In the genomic region with DNA sequence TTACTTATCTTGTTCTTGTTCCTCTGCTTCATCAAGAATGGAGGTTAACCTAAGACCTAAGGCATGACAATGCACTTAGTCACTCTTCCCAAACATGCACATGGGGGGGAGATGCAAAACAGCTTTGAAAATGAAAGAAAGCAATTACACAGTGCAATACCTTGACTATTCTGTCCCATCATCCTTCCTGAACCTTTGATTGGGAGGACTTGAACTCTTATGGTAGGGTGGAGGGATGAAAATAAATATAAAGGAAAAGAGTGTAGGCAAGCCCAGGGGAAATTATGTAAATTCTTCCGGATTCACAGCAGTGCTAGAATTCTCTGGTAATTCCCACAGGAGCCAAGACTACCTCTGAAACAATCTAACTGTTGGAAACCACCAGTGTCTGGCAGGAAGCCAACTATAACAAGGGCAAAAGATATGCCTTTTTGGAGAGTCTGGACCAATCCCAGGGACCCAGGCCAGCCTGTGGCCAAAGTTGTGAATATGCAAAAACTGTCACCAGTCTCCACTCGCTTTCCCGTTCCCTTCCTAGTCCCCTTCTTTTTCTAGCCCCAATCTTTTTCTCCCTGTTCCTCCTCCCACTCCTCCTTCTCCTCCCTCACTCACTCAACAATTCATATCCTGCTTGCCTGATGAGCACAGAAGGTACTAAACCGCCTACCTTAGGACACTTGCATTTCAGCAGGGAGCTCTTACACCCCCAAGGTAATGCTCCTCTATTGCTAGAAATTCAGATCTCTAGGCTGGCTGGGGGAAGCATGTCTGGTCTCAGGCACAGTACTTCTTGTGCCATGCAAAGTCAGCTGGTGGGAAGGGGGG, we compare ENCODE assay signal across 1 cellular context.
TF ChIP-seq lines count a peak whose summit lies in the region.

No MANE protein-coding gene starts in this region.

TF ChIP-seq in HEK293, 187 proteins besides CTCF, POLR2A, EP300 and RAD21 (continued from another document and continues in another):
- TF ChIP-seq, protein P1, sequence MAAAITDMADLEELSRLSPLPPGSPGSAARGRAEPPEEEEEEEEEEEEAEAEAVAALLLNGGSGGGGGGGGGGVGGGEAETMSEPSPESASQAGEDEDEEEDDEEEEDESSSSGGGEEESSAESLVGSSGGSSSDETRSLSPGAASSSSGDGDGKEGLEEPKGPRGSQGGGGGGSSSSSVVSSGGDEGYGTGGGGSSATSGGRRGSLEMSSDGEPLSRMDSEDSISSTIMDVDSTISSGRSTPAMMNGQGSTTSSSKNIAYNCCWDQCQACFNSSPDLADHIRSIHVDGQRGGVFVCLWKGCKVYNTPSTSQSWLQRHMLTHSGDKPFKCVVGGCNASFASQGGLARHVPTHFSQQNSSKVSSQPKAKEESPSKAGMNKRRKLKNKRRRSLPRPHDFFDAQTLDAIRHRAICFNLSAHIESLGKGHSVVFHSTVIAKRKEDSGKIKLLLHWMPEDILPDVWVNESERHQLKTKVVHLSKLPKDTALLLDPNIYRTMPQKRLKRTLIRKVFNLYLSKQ (tag by site-specific recombination; IDR thresholded peaks at IDR 0.05; ENCODE audit: borderline replicate concordance): no peak
- TF ChIP-seq, protein P2, sequence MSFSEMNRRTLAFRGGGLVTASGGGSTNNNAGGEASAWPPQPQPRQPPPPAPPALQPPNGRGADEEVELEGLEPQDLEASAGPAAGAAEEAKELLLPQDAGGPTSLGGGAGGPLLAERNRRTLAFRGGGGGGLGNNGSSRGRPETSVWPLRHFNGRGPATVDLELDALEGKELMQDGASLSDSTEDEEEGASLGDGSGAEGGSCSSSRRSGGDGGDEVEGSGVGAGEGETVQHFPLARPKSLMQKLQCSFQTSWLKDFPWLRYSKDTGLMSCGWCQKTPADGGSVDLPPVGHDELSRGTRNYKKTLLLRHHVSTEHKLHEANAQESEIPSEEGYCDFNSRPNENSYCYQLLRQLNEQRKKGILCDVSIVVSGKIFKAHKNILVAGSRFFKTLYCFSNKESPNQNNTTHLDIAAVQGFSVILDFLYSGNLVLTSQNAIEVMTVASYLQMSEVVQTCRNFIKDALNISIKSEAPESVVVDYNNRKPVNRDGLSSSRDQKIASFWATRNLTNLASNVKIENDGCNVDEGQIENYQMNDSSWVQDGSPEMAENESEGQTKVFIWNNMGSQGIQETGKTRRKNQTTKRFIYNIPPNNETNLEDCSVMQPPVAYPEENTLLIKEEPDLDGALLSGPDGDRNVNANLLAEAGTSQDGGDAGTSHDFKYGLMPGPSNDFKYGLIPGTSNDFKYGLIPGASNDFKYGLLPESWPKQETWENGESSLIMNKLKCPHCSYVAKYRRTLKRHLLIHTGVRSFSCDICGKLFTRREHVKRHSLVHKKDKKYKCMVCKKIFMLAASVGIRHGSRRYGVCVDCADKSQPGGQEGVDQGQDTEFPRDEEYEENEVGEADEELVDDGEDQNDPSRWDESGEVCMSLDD (tag by site-specific recombination; IDR thresholded peaks at IDR 0.05): no peak
- TF ChIP-seq, protein P3, sequence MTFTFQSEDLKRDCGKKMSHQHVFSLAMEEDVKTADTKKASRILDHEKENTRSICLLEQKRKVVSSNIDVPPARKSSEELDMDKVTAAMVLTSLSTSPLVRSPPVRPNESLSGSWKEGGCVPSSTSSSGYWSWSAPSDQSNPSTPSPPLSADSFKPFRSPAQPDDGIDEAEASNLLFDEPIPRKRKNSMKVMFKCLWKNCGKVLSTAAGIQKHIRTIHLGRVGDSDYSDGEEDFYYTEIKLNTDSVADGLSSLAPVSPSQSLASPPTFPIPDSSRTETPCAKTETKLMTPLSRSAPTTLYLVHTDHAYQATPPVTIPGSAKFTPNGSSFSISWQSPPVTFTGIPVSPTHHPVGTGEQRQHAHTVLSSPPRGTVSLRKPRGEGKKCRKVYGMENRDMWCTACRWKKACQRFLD (tag by site-specific recombination; IDR thresholded peaks at IDR 0.05): no peak
- TF ChIP-seq KLF10 (tag by site-specific recombination; IDR thresholded peaks at IDR 0.05): peak; percentile 79
- TF ChIP-seq ZNF248 (tag by site-specific recombination; IDR thresholded peaks at IDR 0.05): no peak
- no peak for TF ChIP-seq ZNF416 (tag by site-specific recombination; IDR thresholded peaks at IDR 0.05)
- TF ChIP-seq ZNF792 (tag by site-specific recombination; IDR thresholded peaks at IDR 0.05): no peak
- no peak for TF ChIP-seq KLF7 (tag by site-specific recombination; IDR thresholded peaks at IDR 0.05; ENCODE audit: borderline replicate concordance)
- TF ChIP-seq ZNF610 (tag by site-specific recombination; IDR thresholded peaks at IDR 0.05; ENCODE audit: borderline replicate concordance): no peak
- TF ChIP-seq ZNF146 (tag by site-specific recombination; IDR thresholded peaks at IDR 0.05): no peak
- TF ChIP-seq ZNF837 (tag by site-specific recombination; IDR thresholded peaks at IDR 0.05): no peak
- no peak for TF ChIP-seq HOXA7 (CRISPR knock-in tag; IDR thresholded peaks at IDR 0.05; ENCODE audit: borderline replicate concordance)
- TF ChIP-seq ZNF112 (tag by site-specific recombination; IDR thresholded peaks at IDR 0.05): no peak
- TF ChIP-seq, protein P4, sequence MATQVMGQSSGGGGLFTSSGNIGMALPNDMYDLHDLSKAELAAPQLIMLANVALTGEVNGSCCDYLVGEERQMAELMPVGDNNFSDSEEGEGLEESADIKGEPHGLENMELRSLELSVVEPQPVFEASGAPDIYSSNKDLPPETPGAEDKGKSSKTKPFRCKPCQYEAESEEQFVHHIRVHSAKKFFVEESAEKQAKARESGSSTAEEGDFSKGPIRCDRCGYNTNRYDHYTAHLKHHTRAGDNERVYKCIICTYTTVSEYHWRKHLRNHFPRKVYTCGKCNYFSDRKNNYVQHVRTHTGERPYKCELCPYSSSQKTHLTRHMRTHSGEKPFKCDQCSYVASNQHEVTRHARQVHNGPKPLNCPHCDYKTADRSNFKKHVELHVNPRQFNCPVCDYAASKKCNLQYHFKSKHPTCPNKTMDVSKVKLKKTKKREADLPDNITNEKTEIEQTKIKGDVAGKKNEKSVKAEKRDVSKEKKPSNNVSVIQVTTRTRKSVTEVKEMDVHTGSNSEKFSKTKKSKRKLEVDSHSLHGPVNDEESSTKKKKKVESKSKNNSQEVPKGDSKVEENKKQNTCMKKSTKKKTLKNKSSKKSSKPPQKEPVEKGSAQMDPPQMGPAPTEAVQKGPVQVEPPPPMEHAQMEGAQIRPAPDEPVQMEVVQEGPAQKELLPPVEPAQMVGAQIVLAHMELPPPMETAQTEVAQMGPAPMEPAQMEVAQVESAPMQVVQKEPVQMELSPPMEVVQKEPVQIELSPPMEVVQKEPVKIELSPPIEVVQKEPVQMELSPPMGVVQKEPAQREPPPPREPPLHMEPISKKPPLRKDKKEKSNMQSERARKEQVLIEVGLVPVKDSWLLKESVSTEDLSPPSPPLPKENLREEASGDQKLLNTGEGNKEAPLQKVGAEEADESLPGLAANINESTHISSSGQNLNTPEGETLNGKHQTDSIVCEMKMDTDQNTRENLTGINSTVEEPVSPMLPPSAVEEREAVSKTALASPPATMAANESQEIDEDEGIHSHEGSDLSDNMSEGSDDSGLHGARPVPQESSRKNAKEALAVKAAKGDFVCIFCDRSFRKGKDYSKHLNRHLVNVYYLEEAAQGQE (tag by site-specific recombination; IDR thresholded peaks at IDR 0.05): no peak
- no peak for TF ChIP-seq ZNF354C (tag by site-specific recombination; IDR thresholded peaks at IDR 0.05; ENCODE audit: borderline replicate concordance, low read depth)
- no peak for TF ChIP-seq MEIS1 (CRISPR knock-in tag; IDR thresholded peaks at IDR 0.05; ENCODE audit: borderline replicate concordance)
- TF ChIP-seq BCL11A (tag by site-specific recombination; IDR thresholded peaks at IDR 0.05; ENCODE audit: low read depth): no peak
- TF ChIP-seq ZBTB48 (tag by site-specific recombination; IDR thresholded peaks at IDR 0.05): peak; percentile 60; the same call in 1 of the 2 replicates
- no peak; the same call in 1 of the 2 replicates for TF ChIP-seq ZSCAN30 (tag by site-specific recombination; IDR thresholded peaks at IDR 0.05)
- no peak for TF ChIP-seq ZNF544 (tag by site-specific recombination; IDR thresholded peaks at IDR 0.05)
- no peak for TF ChIP-seq ZNF626 (tag by site-specific recombination; IDR thresholded peaks at IDR 0.05)
- peak; percentile 94 for TF ChIP-seq ZNF660 (tag by site-specific recombination; IDR thresholded peaks at IDR 0.05)
- TF ChIP-seq ZNF560 (tag by site-specific recombination; IDR thresholded peaks at IDR 0.05; ENCODE audit: borderline replicate concordance): no peak
- TF ChIP-seq ZNF529 (tag by site-specific recombination; IDR thresholded peaks at IDR 0.05; ENCODE audit: insufficient replicate concordance): no peak
- 0 out of 2 replicates have a peak, but pooled peaks have one; percentile 63 for TF ChIP-seq ZNF561 (tag by site-specific recombination; IDR thresholded peaks at IDR 0.05; ENCODE audit: borderline replicate concordance)
- no peak for TF ChIP-seq SCRT2 (tag by site-specific recombination; IDR thresholded peaks at IDR 0.05)
- 0 out of 2 replicates have a peak, but pooled peaks have one; percentile 19 for TF ChIP-seq GLIS1 (tag by site-specific recombination; IDR thresholded peaks at IDR 0.05)
- no peak for TF ChIP-seq SETDB1 (IDR thresholded peaks at IDR 0.05; ENCODE audit: insufficient read length, low read length)
- TF ChIP-seq ZNF157 (tag by site-specific recombination; IDR thresholded peaks at IDR 0.05): no peak
- TF ChIP-seq ZNF658 (tag by site-specific recombination; IDR thresholded peaks at IDR 0.05): no peak
- TF ChIP-seq GLI4 (tag by site-specific recombination; IDR thresholded peaks at IDR 0.05): no peak
- TF ChIP-seq ZBTB8A (tag by site-specific recombination; IDR thresholded peaks at IDR 0.05): peak; percentile 17; the same call in 1 of the 2 replicates
- TF ChIP-seq, protein P5, sequence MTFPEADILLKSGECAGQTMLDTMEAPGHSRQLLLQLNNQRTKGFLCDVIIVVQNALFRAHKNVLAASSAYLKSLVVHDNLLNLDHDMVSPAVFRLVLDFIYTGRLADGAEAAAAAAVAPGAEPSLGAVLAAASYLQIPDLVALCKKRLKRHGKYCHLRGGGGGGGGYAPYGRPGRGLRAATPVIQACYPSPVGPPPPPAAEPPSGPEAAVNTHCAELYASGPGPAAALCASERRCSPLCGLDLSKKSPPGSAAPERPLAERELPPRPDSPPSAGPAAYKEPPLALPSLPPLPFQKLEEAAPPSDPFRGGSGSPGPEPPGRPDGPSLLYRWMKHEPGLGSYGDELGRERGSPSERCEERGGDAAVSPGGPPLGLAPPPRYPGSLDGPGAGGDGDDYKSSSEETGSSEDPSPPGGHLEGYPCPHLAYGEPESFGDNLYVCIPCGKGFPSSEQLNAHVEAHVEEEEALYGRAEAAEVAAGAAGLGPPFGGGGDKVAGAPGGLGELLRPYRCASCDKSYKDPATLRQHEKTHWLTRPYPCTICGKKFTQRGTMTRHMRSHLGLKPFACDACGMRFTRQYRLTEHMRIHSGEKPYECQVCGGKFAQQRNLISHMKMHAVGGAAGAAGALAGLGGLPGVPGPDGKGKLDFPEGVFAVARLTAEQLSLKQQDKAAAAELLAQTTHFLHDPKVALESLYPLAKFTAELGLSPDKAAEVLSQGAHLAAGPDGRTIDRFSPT (tag by site-specific recombination; IDR thresholded peaks at IDR 0.05): no peak
- no peak for TF ChIP-seq ZBTB1 (tag by site-specific recombination; IDR thresholded peaks at IDR 0.05)
- no peak for TF ChIP-seq ZFP3 (tag by site-specific recombination; IDR thresholded peaks at IDR 0.05; ENCODE audit: low read depth)
- peak; percentile 95 for TF ChIP-seq ZNF2 (tag by site-specific recombination; IDR thresholded peaks at IDR 0.05)
- peak; percentile 49 for TF ChIP-seq ZNF629 (tag by site-specific recombination; IDR thresholded peaks at IDR 0.05)
- no peak for TF ChIP-seq SP3 (tag by site-specific recombination; IDR thresholded peaks at IDR 0.05)
- TF ChIP-seq ZNF558 (tag by site-specific recombination; IDR thresholded peaks at IDR 0.05): no peak
- TF ChIP-seq, protein P6, sequence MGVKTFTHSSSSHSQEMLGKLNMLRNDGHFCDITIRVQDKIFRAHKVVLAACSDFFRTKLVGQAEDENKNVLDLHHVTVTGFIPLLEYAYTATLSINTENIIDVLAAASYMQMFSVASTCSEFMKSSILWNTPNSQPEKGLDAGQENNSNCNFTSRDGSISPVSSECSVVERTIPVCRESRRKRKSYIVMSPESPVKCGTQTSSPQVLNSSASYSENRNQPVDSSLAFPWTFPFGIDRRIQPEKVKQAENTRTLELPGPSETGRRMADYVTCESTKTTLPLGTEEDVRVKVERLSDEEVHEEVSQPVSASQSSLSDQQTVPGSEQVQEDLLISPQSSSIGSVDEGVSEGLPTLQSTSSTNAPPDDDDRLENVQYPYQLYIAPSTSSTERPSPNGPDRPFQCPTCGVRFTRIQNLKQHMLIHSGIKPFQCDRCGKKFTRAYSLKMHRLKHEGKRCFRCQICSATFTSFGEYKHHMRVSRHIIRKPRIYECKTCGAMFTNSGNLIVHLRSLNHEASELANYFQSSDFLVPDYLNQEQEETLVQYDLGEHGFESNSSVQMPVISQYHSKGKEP (tag by site-specific recombination; IDR thresholded peaks at IDR 0.05): peak; percentile 61; the same call in 1 of the 2 replicates
- TF ChIP-seq IKZF3 (tag by site-specific recombination; IDR thresholded peaks at IDR 0.05): peak; percentile 56; the same call in 1 of the 2 replicates
- peak; percentile 78 for TF ChIP-seq EGR2 (tag by site-specific recombination; IDR thresholded peaks at IDR 0.05; ENCODE audit: low read depth)
- TF ChIP-seq ZNF510 (tag by site-specific recombination; IDR thresholded peaks at IDR 0.05; ENCODE audit: insufficient replicate concordance): no peak
- TF ChIP-seq, protein P7, sequence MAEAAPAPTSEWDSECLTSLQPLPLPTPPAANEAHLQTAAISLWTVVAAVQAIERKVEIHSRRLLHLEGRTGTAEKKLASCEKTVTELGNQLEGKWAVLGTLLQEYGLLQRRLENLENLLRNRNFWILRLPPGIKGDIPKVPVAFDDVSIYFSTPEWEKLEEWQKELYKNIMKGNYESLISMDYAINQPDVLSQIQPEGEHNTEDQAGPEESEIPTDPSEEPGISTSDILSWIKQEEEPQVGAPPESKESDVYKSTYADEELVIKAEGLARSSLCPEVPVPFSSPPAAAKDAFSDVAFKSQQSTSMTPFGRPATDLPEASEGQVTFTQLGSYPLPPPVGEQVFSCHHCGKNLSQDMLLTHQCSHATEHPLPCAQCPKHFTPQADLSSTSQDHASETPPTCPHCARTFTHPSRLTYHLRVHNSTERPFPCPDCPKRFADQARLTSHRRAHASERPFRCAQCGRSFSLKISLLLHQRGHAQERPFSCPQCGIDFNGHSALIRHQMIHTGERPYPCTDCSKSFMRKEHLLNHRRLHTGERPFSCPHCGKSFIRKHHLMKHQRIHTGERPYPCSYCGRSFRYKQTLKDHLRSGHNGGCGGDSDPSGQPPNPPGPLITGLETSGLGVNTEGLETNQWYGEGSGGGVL (tag by site-specific recombination; IDR thresholded peaks at IDR 0.05): peak; percentile 35; the same call in 1 of the 2 replicates
- TF ChIP-seq ZNF211 (tag by site-specific recombination; IDR thresholded peaks at IDR 0.05; ENCODE audit: low read depth): no peak
- TF ChIP-seq, protein P8, sequence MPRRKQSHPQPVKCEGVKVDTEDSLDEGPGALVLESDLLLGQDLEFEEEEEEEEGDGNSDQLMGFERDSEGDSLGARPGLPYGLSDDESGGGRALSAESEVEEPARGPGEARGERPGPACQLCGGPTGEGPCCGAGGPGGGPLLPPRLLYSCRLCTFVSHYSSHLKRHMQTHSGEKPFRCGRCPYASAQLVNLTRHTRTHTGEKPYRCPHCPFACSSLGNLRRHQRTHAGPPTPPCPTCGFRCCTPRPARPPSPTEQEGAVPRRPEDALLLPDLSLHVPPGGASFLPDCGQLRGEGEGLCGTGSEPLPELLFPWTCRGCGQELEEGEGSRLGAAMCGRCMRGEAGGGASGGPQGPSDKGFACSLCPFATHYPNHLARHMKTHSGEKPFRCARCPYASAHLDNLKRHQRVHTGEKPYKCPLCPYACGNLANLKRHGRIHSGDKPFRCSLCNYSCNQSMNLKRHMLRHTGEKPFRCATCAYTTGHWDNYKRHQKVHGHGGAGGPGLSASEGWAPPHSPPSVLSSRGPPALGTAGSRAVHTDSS (tag by site-specific recombination; IDR thresholded peaks at IDR 0.05): no peak
- no peak for TF ChIP-seq ZNF155 (tag by site-specific recombination; IDR thresholded peaks at IDR 0.05)
